ENCODE assay signal across 19 cellular contexts in the genomic region with DNA sequence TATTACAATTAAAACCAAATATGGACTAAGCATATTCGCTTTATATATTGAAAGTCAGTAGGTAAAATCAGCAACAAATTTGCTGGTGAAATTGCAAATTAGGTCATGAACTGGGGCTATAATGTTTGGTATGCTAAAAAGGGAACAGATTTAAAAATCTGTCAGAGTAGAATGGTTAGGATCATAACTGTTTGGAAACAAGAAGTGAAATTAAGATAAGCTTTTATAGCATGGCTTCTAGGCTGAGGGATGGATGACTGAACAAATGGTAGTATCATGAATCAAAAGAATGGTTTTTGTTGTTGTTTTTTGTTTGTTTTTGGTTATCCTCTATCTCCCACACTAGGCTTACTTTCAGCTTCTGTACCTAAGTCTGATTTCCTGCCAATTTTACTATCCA.
DNase-seq lines count a peak whose midpoint lies in the region; ATAC-seq and TF ChIP-seq lines count a peak whose summit lies in the region.
"Had no signal": no experiment of that assay in that cellular context is flagged by ENCODE, and none has a peak within 500 bp of the region (broad histone marks: within the 10 kb centered on the region; RNA-seq: fewer than 3 reads in every experiment).

No MANE protein-coding gene starts in this region.

- ATAC-seq in GM21423 (IDR thresholded peaks at IDR 0.05; ENCODE audit: unreplicated experiment) (peak; percentile 12), HG03342 (IDR thresholded peaks at IDR 0.05; ENCODE audit: unreplicated experiment) (peak; percentile 33), activated B cell treated with CpG ODN at 0.5 μM for 24 hours (ENCODE audit: low read depth) (peak; percentile 49)
- ATAC-seq: HCT116, mucosa of descending colon, sciatic nerve had no signal

- no peaks in the 10 kb centered on the region for H3K36me3 Mint-ChIP-seq in activated B cell treated with CpG ODN at 0.5 μM for 24 hours (ENCODE audit: low read depth)
- H3K36me3 Mint-ChIP-seq: activated naive CD4-positive, alpha-beta T cell treated with anti-CD3 and anti-CD28 coated beads, Interleukin-2, amount 10 ng/mL, durations not matched to agents 7 days and 5 days; CD8-positive, alpha-beta memory T cell had no signal

- DNase-seq in GM10248 (ENCODE audit: extremely low spot score) (peak; percentile 10), activated B cell treated with CpG ODN at 0.5 μM for 24 hours (no peak), DMS79 (lab: John Stamatoyannopoulos, UW) (no peak), DMS153 treated with DMSO at 0.1 percent for 48 hours (lab: John Stamatoyannopoulos, UW; ENCODE audit: unreplicated experiment) (no peak), Kasumi-1 (lab: John Stamatoyannopoulos, UW) (no peak), C1 segment of cervical spinal cord (lab: John Stamatoyannopoulos, UW) (no peak)
- DNase-seq: activated CD4-positive, alpha-beta T cell treated with anti-CD3 and anti-CD28 coated beads, Interleukin-2, amount 50 U/mL, for 4 hours; activated naive CD4-positive, alpha-beta T cell treated with anti-CD3 and anti-CD28 coated beads, Interleukin-2, amount 10 ng/mL, durations not matched to agents 7 days and 5 days; CD8-positive, alpha-beta memory T cell; KG1; left colon; mucosa of descending colon; NCI-H1417; NCI-H774; RPMI8226 had no signal

- CTCF ChIA-PET in GM10248 (lab: Yijun Ruan, JAX) (no interaction called here), activated B cell treated with CpG ODN at 0.5 μM for 24 hours (lab: Charles Lee) (no interaction called here)

- TF ChIP-seq CTCF in GM10248 (IDR thresholded peaks at IDR 0.05; ENCODE audit: control extremely low read depth, extremely low read depth, low read depth, missing control alignments) (no peak), activated B cell treated with CpG ODN at 0.5 μM for 24 hours (IDR thresholded peaks at IDR 0.05) (no peak)

- POLR2A ChIA-PET in GM10248 (lab: Yijun Ruan, JAX): no interaction called here
- POLR2A ChIA-PET in activated B cell treated with CpG ODN at 0.5 μM for 24 hours (lab: Charles Lee): interaction anchor here (0.5 kb wide), 1 partner anchor 1029 kb away, joined by 3 read pairs; no protein-coding TSS in a partner anchor

- H3K27me3 Mint-ChIP-seq in activated B cell treated with CpG ODN at 0.5 μM for 24 hours: no peaks in the 10 kb centered on the region
- H3K27me3 Mint-ChIP-seq: activated naive CD4-positive, alpha-beta T cell treated with anti-CD3 and anti-CD28 coated beads, Interleukin-2, amount 10 ng/mL, durations not matched to agents 7 days and 5 days; CD8-positive, alpha-beta memory T cell had no signal

- no peak overlapping the region for H3K4me3 Mint-ChIP-seq in activated B cell treated with CpG ODN at 0.5 μM for 24 hours
- H3K4me3 Mint-ChIP-seq: activated naive CD4-positive, alpha-beta T cell treated with anti-CD3 and anti-CD28 coated beads, Interleukin-2, amount 10 ng/mL, durations not matched to agents 7 days and 5 days; CD8-positive, alpha-beta memory T cell had no signal

- intact Hi-C loops in activated B cell treated with CpG ODN at 0.5 μM for 24 hours (cut with micrococcal nuclease): loop anchor here (2.0 to 10.0 kb wide), 4 partner anchors 505 to 1083 kb away; no protein-coding TSS in a partner anchor

- H3K4me1 Mint-ChIP-seq in activated B cell treated with CpG ODN at 0.5 μM for 24 hours: peaks cover 29% of the 10 kb centered on the region
- H3K4me1 Mint-ChIP-seq: activated naive CD4-positive, alpha-beta T cell treated with anti-CD3 and anti-CD28 coated beads, Interleukin-2, amount 10 ng/mL, durations not matched to agents 7 days and 5 days; CD8-positive, alpha-beta memory T cell had no signal

- H3K27ac Mint-ChIP-seq in activated B cell treated with CpG ODN at 0.5 μM for 24 hours: peak overlapping the region; percentile 54
- H3K27ac Mint-ChIP-seq: activated naive CD4-positive, alpha-beta T cell treated with anti-CD3 and anti-CD28 coated beads, Interleukin-2, amount 10 ng/mL, durations not matched to agents 7 days and 5 days; CD8-positive, alpha-beta memory T cell had no signal

- H3K9me3 Mint-ChIP-seq in activated B cell treated with CpG ODN at 0.5 μM for 24 hours: peaks cover 2% of the 10 kb centered on the region
